1 cellular context compared by ENCODE assay signal in genomic region chr21:32521736-32522360, GRCh38.
TF ChIP-seq lines count a peak whose summit lies in the region.

No MANE protein-coding gene starts in this region.

TF ChIP-seq in SK-N-SH treated with all-trans-retinoic acid at 6 μM for 48 hours, 23 proteins besides CTCF, POLR2A, EP300 and RAD21 (continued from another document):
- TF ChIP-seq PATZ1 (CRISPR knock-in tag; IDR thresholded peaks at IDR 0.05; ENCODE audit: borderline replicate concordance) = no peak
- TF ChIP-seq SNAI2 (CRISPR knock-in tag; IDR thresholded peaks at IDR 0.05) = no peak
- no peak for TF ChIP-seq ZNF8 (CRISPR knock-in tag; IDR thresholded peaks at IDR 0.05)
- no peak for TF ChIP-seq TCF4 (CRISPR knock-in tag; IDR thresholded peaks at IDR 0.05; ENCODE audit: borderline replicate concordance)
- TF ChIP-seq ISL1 (CRISPR knock-in tag; IDR thresholded peaks at IDR 0.05) = no peak
- TF ChIP-seq CREB5 (CRISPR knock-in tag; IDR thresholded peaks at IDR 0.05; ENCODE audit: low read depth) = no peak
- TF ChIP-seq ZFP30 (CRISPR knock-in tag; IDR thresholded peaks at IDR 0.05) = no peak
- TF ChIP-seq ESRRG (CRISPR knock-in tag; IDR thresholded peaks at IDR 0.05) = no peak
TF ChIP-seq in SK-N-SH treated with all-trans-retinoic acid at 6 μM for 48 hours: peak in this region for 0.
